In the genomic region with DNA sequence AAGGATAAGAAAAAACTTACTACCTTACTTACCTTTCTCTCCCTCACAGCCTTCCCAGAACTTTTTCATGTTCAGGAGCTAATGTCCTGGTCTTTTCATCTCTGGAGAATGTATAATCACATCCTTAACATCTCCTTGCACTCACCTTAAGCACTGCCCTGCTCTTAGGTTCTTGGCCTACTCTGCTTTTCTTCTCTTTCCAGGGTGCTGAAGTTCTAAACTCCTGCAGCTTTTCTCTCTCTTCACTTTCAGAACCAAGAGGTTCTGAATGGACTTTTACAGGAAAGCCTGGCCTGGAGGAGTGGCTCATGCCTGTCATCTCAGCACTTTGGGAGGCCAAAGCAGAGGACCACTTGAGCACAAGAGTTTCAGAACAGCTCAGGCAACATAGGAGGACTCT, we compare ENCODE assay signal across 29 cellular contexts.
"Had no signal": no experiment of that assay in that cellular context is flagged by ENCODE, and none has a peak within 500 bp of the region (broad histone marks: within the 10 kb centered on the region; RNA-seq: fewer than 3 reads in every experiment).

No MANE protein-coding gene starts in this region.

- H3K36me3 Mint-ChIP-seq: immature natural killer cell; naive B cell; natural killer cell; stimulated activated naive B cell treated with anti-CD40 and anti-IgM and Interleukin-4, amounts not matched to agents 10 μg/mL and 1 μg/mL and 100 μg/mL, for 72 hours had no signal

- H3K4me3 ChIP-seq: left ventricle myocardium inferior, lung, ovary, prostate gland, skin epidermis, stomach, suprapubic skin, thoracic aorta, tibial artery, upper lobe of right lung had no signal

- H3K27me3 Mint-ChIP-seq: naive B cell; stimulated activated naive B cell treated with anti-CD40 and anti-IgM and Interleukin-4, amounts not matched to agents 10 μg/mL and 1 μg/mL and 100 μg/mL, for 72 hours had no signal

- H3K27ac ChIP-seq: left ventricle myocardium inferior, ovary, prostate gland, skin epidermis, stomach, suprapubic skin, thoracic aorta, tibial artery, upper lobe of right lung had no signal

- H3K4me3 Mint-ChIP-seq: immature natural killer cell; mesothelial cell of epicardium; naive B cell; natural killer cell; nephron progenitor cell; stimulated activated naive B cell treated with anti-CD40 and anti-IgM and Interleukin-4, amounts not matched to agents 10 μg/mL and 1 μg/mL and 100 μg/mL, for 72 hours had no signal

- H3K9me3 ChIP-seq: left ventricle myocardium inferior, ovary, prostate gland, stomach, suprapubic skin, thoracic aorta, tibial artery, upper lobe of right lung had no signal

- H3K4me1 Mint-ChIP-seq: immature natural killer cell; naive B cell; natural killer cell; stimulated activated naive B cell treated with anti-CD40 and anti-IgM and Interleukin-4, amounts not matched to agents 10 μg/mL and 1 μg/mL and 100 μg/mL, for 72 hours had no signal

- DNase-seq: hypothalamus; immature natural killer cell; kidney; left colon; left ventricle myocardium inferior; mesendoderm; naive B cell; natural killer cell; nephron progenitor cell; ovary; retina; right cardiac atrium; stimulated activated CD4-positive, alpha-beta T cell treated with anti-CD3 and anti-CD28 coated beads, Interleukin-12 subunit alpha, Interleukin-12 subunit beta, amount 100 ng/mL, for 4 hours; stimulated activated CD4-positive, alpha-beta T cell treated with anti-CD3 and anti-CD28 coated beads, Interleukin-15, amount 100 ng/mL, for 24 hours; stimulated activated CD4-positive, alpha-beta T cell treated with anti-CD3 and anti-CD28 coated beads, Interleukin-2, amount 100 ng/mL, for 24 hours; stimulated activated CD4-positive, alpha-beta T cell treated with anti-CD3 and anti-CD28 coated beads, Interleukin-4, amount 100 ng/mL, for 1 hour; stimulated activated naive B cell treated with anti-CD40 and anti-IgM and Interleukin-4, amounts not matched to agents 10 μg/mL and 1 μg/mL and 100 μg/mL, for 72 hours; stimulated activated naive CD8-positive, alpha-beta T cell treated with anti-CD3 and anti-CD28 coated beads, Interleukin-15, Interleukin-2, amounts not matched to agents 100 U/mL and 50 U/mL, for 24 hours; stomach; tibial artery; trophoblast cell; upper lobe of right lung had no signal

- H3K27ac Mint-ChIP-seq: immature natural killer cell; mesothelial cell of epicardium; naive B cell; natural killer cell; nephron progenitor cell; stimulated activated naive B cell treated with anti-CD40 and anti-IgM and Interleukin-4, amounts not matched to agents 10 μg/mL and 1 μg/mL and 100 μg/mL, for 72 hours had no signal

- H3K27me3 ChIP-seq: ovary, stomach, suprapubic skin, tibial artery, upper lobe of right lung had no signal

- H3K4me1 ChIP-seq: left ventricle myocardium inferior, prostate gland, suprapubic skin, tibial artery, upper lobe of right lung had no signal

- H3K36me3 ChIP-seq: left ventricle myocardium inferior, ovary, prostate gland, stomach, suprapubic skin, thoracic aorta, tibial artery, upper lobe of right lung had no signal

- ATAC-seq: left colon; natural killer cell; right cardiac atrium; sciatic nerve; stimulated activated naive B cell treated with anti-CD40 and anti-IgM and Interleukin-4, amounts not matched to agents 10 μg/mL and 1 μg/mL and 100 μg/mL, for 72 hours; stimulated activated naive CD8-positive, alpha-beta T cell treated with anti-CD3 and anti-CD28 coated beads, Interleukin-15, Interleukin-2, amounts not matched to agents 100 U/mL and 50 U/mL, for 24 hours; upper lobe of right lung had no signal

- H3K9me3 Mint-ChIP-seq: mesothelial cell of epicardium; naive B cell; stimulated activated naive B cell treated with anti-CD40 and anti-IgM and Interleukin-4, amounts not matched to agents 10 μg/mL and 1 μg/mL and 100 μg/mL, for 72 hours had no signal
